ENCODE assay signal across 27 cellular contexts in genomic region chr15:77892335-77892734, GRCh38.
"Had no signal": no experiment of that assay in that cellular context is flagged by ENCODE, and none has a peak within 500 bp of the region (broad histone marks: within the 10 kb centered on the region; RNA-seq: fewer than 3 reads in every experiment).

No MANE protein-coding gene starts in this region.

- H3K36me3 Mint-ChIP-seq: activated naive CD8-positive, alpha-beta T cell had no signal

- DNase-seq: activated CD4-positive, alpha-beta T cell treated with anti-CD3 and anti-CD28 coated beads for 48 hours; activated CD4-positive, alpha-beta T cell treated with anti-CD3 and anti-CD28 coated beads, Interleukin-2, amount 50 U/mL, for 48 hours; activated CD8-positive, alpha-beta memory T cell treated with anti-CD3 and anti-CD28 coated beads for 24 hours; activated effector memory CD4-positive, alpha-beta T cell treated with Interleukin-2 at 50 U/mL for 16 hours; activated naive CD4-positive, alpha-beta T cell treated with Interleukin-2 at 50 U/mL for 16 hours; brain microvascular endothelial cell; cortex of kidney; hypothalamus; mammary epithelial cell; retina; stimulated activated CD4-positive, alpha-beta T cell treated with anti-CD3 and anti-CD28 coated beads, Interleukin-2, amount 100 ng/mL, for 48 hours; stimulated activated naive CD8-positive, alpha-beta T cell treated with anti-CD3 and anti-CD28 coated beads, Interleukin-15, Interleukin-2, amounts not matched to agents 100 U/mL and 50 U/mL, for 24 hours; T-helper 9 cell; testis; trophoblast cell; WERI-Rb-1 had no signal

- H3K9me3 Mint-ChIP-seq: nephron; T-helper 1 cell treated with Interleukin-12 subunit alpha and Interleukin-12 subunit beta and Interleukin-4 antibody, amounts not matched to agents 30 μg/mL and 1 μg/mL, for 36 hours had no signal

- FAIRE-seq: astrocyte, endothelial cell of umbilical vein had no signal

- H3K27me3 ChIP-seq: brain microvascular endothelial cell, gastroesophageal sphincter, ovary, testis had no signal

- H3K27ac Mint-ChIP-seq: activated naive CD8-positive, alpha-beta T cell; nephron; T-helper 1 cell treated with Interleukin-12 subunit alpha and Interleukin-12 subunit beta and Interleukin-4 antibody, amounts not matched to agents 30 μg/mL and 1 μg/mL, for 36 hours had no signal

- H3K4me1 ChIP-seq: gastroesophageal sphincter, left lung, prostate gland, testis had no signal

- ATAC-seq: activated CD4-positive, CD25-positive, alpha-beta regulatory T cell treated with anti-CD3 and anti-CD28 coated beads, Interleukin-2, amount 50 U/mL, for 24 hours; gastroesophageal sphincter; left lung; stimulated activated naive CD8-positive, alpha-beta T cell treated with anti-CD3 and anti-CD28 coated beads, Interleukin-15, Interleukin-2, amounts not matched to agents 100 U/mL and 50 U/mL, for 24 hours had no signal

- H3K9me3 ChIP-seq: gastroesophageal sphincter, left lung, neutrophil, ovary, prostate gland, testis had no signal

- H3K36me3 ChIP-seq: brain microvascular endothelial cell, gastroesophageal sphincter, left lung, neutrophil, ovary, prostate gland, WERI-Rb-1 had no signal

- H3K27me3 Mint-ChIP-seq: activated naive CD8-positive, alpha-beta T cell had no signal

- H3K4me3 ChIP-seq: gastroesophageal sphincter, left lung, ovary, prostate gland, testis had no signal

- H3K27ac ChIP-seq: brain microvascular endothelial cell, left lung, neutrophil, ovary, prostate gland, testis, WERI-Rb-1 had no signal

- H3K4me3 Mint-ChIP-seq: activated naive CD8-positive, alpha-beta T cell; nephron; T-helper 1 cell treated with Interleukin-12 subunit alpha and Interleukin-12 subunit beta and Interleukin-4 antibody, amounts not matched to agents 30 μg/mL and 1 μg/mL, for 36 hours had no signal
